Comparison of ENCODE assay signal across 9 cellular contexts in the genomic region with DNA sequence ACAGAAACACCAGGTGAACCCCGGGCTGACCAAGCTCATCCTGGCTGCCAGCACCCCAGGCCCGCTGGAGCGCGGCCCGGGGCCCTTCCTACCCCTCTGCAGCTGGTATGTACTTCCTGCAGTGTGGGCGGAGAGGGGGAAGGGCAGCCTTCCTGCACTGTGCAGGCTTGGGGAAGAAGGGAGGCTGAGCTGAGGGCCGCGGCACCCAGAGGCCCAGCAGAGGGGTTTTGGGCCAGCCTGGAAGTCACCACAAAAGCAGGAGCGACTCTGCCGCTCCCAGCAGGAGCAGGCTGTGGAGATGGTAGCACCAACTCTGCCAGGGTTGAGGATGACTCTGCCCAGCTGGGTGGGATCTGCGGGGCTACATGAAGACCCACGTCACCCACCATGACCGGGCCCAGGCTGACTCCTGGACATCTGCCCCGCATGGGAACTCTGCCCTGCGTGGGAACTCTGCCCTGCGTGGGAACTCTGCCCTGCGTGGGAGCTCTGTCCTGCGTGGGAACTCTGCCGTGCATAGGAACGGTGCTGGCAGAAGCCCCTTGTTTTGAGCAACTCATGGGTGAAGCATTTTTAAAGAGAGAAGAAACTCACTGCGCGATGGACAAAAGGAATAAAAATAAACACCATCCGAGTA.
DNase-seq lines count a peak whose midpoint lies in the region; ATAC-seq, FAIRE-seq and TF ChIP-seq lines count a peak whose summit lies in the region.
"Had no signal": no experiment of that assay in that cellular context is flagged by ENCODE, and none has a peak within 500 bp of the region (broad histone marks: within the 10 kb centered on the region; RNA-seq: fewer than 3 reads in every experiment).

No MANE protein-coding gene starts in this region.

- no peak for TF ChIP-seq RAD21 in Ishikawa (IDR thresholded peaks at IDR 0.05; ENCODE audit: low read depth)

- intact Hi-C loops in left cardiac atrium (cut with DNase I) = no loop called here

- ATAC-seq in left cardiac atrium = peak; percentile 60 to 69
- ATAC-seq in HG03439 (IDR thresholded peaks at IDR 0.05; ENCODE audit: unreplicated experiment) = no peak
- no peak for ATAC-seq in GM21529 (IDR thresholded peaks at IDR 0.05; ENCODE audit: unreplicated experiment)
- ATAC-seq in HG03520 (IDR thresholded peaks at IDR 0.05; ENCODE audit: unreplicated experiment) = no peak

- no peak for TF ChIP-seq EP300 in Ishikawa (IDR thresholded peaks at IDR 0.05; ENCODE audit: borderline replicate concordance)

- DNase-seq in activated CD4-positive, alpha-beta T cell treated with anti-CD3 and anti-CD28 coated beads, Interleukin-2, amount 50 U/mL, for 48 hours = peak; percentile 53 to 58
- peak; percentile 44 for DNase-seq in left cardiac atrium
- peak; percentile 41 to 62 for DNase-seq in stimulated activated CD4-positive, alpha-beta T cell treated with anti-CD3 and anti-CD28 coated beads, Interleukin-2, amount 100 ng/mL, for 24 hours
- DNase-seq in frontal cortex (ENCODE audit: low spot score in 2 of 2) = no peak
- DNase-seq: EL had no signal

- FAIRE-seq in frontal cortex (lab: Jason Lieb, UNC) = no peak

TF ChIP-seq in Ishikawa, 13 proteins besides CTCF, POLR2A, EP300 and RAD21:
- TF ChIP-seq, protein P1, sequence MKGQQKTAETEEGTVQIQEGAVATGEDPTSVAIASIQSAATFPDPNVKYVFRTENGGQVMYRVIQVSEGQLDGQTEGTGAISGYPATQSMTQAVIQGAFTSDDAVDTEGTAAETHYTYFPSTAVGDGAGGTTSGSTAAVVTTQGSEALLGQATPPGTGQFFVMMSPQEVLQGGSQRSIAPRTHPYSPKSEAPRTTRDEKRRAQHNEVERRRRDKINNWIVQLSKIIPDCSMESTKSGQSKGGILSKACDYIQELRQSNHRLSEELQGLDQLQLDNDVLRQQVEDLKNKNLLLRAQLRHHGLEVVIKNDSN (IDR thresholded peaks at IDR 0.05) = no peak
- TF ChIP-seq EGR1 (IDR thresholded peaks at IDR 0.05) = peak; percentile 80

Comparison
In these comparisons a context has a peak if more than half of its experiments do, and no peak if none do; other contexts are left out.
1. DNase-seq: peak in activated CD4-positive, alpha-beta T cell treated with anti-CD3 and anti-CD28 coated beads, Interleukin-2, amount 50 U/mL, for 48 hours (2 of 2), left cardiac atrium (single experiment) and stimulated activated CD4-positive, alpha-beta T cell treated with anti-CD3 and anti-CD28 coated beads, Interleukin-2, amount 100 ng/mL, for 24 hours (2 of 2); none in frontal cortex (0 of 2).
2. ATAC-seq: peak in left cardiac atrium (2 of 2); none in HG03439 (single experiment), GM21529 (single experiment) and HG03520 (single experiment).